24 cellular contexts compared by ENCODE assay signal in the genomic region with DNA sequence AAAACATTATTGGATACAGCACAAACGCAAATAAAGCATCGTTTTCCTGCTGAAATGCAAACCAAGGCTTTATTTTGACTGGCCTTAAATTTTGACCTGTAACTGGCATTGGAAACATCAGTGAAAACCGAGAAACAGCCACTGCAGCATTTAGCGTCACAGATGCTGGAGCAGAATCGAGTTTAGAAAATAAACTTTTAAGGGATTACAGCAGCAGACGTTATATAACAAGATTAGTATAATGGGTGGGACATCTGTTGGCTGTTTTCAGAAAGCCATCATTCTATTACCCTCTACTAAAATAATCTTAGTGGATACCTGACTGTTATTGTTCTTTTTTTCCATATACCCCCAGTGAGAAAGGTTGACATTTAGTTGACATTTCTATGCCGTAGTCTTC.
"Had no signal": no experiment of that assay in that cellular context is flagged by ENCODE, and none has a peak within 500 bp of the region (broad histone marks: within the 10 kb centered on the region; RNA-seq: fewer than 3 reads in every experiment).

No MANE protein-coding gene starts in this region.

- H2AFZ ChIP-seq: hepatocyte had no signal

- H3K79me2 ChIP-seq: hepatocyte had no signal

- H3K36me3 ChIP-seq: colonic mucosa, gastrocnemius medialis, heart left ventricle, left lung, neutrophil, pancreas, right atrium auricular region, tibial artery had no signal

- H3K4me3 ChIP-seq: colonic mucosa, gastrocnemius medialis, heart left ventricle, hepatocyte, left lung, mucosa of descending colon, pancreas, right atrium auricular region, smooth muscle cell, testis, tibial artery had no signal

- H3K27ac ChIP-seq: colonic mucosa, epithelial cell of prostate, gastrocnemius medialis, heart left ventricle, hepatocyte, left lung, neutrophil, pancreas, right atrium auricular region, testis, tibial artery had no signal

- H3K9me3 ChIP-seq: colonic mucosa, gastrocnemius medialis, heart left ventricle, left lung, mucosa of descending colon, neutrophil, pancreas, testis, tibial artery had no signal

- DNase-seq: colonic mucosa; effector CD8-positive, alpha-beta T cell; endodermal cell; foreskin fibroblast; gastrocnemius medialis; heart left ventricle; left cardiac atrium; left lung; mesenchymal stem cell; mucosa of descending colon; naive B cell; pancreas; stimulated activated CD4-positive, alpha-beta T cell treated with anti-CD3 and anti-CD28 coated beads, Interleukin-12 subunit alpha, Interleukin-12 subunit beta, amount 100 ng/mL, for 4 hours; stimulated activated CD4-positive, alpha-beta T cell treated with anti-CD3 and anti-CD28 coated beads, Interleukin-1b, Interleukin-23, amount 100 ng/mL, for 48 hours; stimulated activated CD4-positive, alpha-beta T cell treated with anti-CD3 and anti-CD28 coated beads, Interleukin-4, amount 100 ng/mL, for 24 hours; stimulated activated naive CD4-positive, alpha-beta T cell treated with Interleukin-2 at 50 U/mL for 16 hours; substantia nigra; testis; tibial artery had no signal

- H3K4me2 ChIP-seq: hepatocyte, smooth muscle cell had no signal

- H3K4me1 ChIP-seq: colonic mucosa, gastrocnemius medialis, heart left ventricle, left lung, pancreas, right atrium auricular region, testis had no signal

- H3K27me3 ChIP-seq: colonic mucosa, gastrocnemius medialis, heart left ventricle, hepatocyte, left lung, neutrophil, pancreas, right atrium auricular region, testis, tibial artery had no signal
